Comparison of ENCODE assay signal across 9 cellular contexts in the genomic region with DNA sequence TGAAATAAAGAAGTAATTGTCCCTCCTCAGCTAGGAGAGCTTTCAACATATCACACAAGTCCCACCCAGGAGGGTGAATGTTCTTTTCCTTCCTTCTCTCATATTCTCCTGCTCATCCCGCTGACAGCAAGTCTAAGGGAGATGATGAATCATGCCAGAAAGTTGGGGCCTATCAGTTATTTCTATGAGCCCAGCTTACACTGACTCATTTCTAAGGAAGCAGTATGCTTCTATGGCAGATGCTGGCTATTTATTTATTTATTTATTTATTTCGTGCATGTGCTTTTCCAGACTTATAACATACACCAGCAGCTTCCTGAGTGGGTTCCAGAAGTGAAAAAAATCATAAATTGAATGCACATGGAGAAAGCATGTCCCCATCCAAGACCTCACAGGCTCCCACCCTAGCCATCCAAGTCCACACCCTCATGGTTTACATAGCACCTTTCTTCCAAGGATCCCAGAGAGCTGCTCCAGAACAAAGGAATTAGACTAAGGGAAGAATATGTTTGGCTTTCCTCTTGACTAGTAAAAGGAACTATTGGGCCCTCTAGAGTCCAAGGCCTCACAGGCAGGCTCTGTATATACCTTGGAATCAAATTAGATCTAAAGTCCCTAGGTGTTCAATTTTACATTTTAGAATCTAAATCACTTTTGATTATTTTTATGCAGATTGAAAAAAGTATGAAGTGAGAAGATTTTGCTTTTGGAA.
A peak's percentile ranks its signal among the peaks of the same experiment; 100 is the strongest.
DNase-seq lines count a peak whose midpoint lies in the region; TF ChIP-seq lines count a peak whose summit lies in the region.
"Had no signal": no experiment of that assay in that cellular context is flagged by ENCODE, and none has a peak within 500 bp of the region (broad histone marks: within the 10 kb centered on the region; RNA-seq: fewer than 3 reads in every experiment).

No MANE protein-coding gene starts in this region.

- no peaks in the 10 kb centered on the region for H3K4me1 Mint-ChIP-seq in immature natural killer cell
- H3K4me1 Mint-ChIP-seq in activated T-helper 2 cell treated with anti-CD3 and anti-CD28 coated beads, Interferon-gamma antibody, Interleukin-2, Interleukin-4, amounts not matched to agents 10 μg/mL and 5 μg/mL and 100 μg/mL, durations not matched to agents 14 hours and 24 hours and 36 hours (ENCODE audit: low read depth), result no peaks in the 10 kb centered on the region

- peaks cover 0 to 1% (median 0%) of the 10 kb centered on the region in 3 donors for H3K27me3 Mint-ChIP-seq in immature natural killer cell (ENCODE audit: low read depth in 3 of 3)
- no peaks in the 10 kb centered on the region for H3K27me3 Mint-ChIP-seq in activated T-helper 2 cell treated with anti-CD3 and anti-CD28 coated beads, Interferon-gamma antibody, Interleukin-2, Interleukin-4, amounts not matched to agents 10 μg/mL and 5 μg/mL and 100 μg/mL, durations not matched to agents 14 hours and 24 hours and 36 hours (ENCODE audit: low read depth)

- intact Hi-C loops in activated T-helper 2 cell treated with anti-CD3 and anti-CD28 coated beads, Interferon-gamma antibody, Interleukin-2, Interleukin-4, amounts not matched to agents 10 μg/mL and 5 μg/mL and 100 μg/mL, durations not matched to agents 14 hours and 24 hours and 36 hours (cut with micrococcal nuclease), result no loop called here

- no peaks in the 10 kb centered on the region for H3K27me3 ChIP-seq in brain microvascular endothelial cell (replicated peaks)

- H3K36me3 ChIP-seq in brain microvascular endothelial cell (replicated peaks) (no peaks in the 10 kb centered on the region), mesodermal cell (ENCODE audit: control insufficient read depth, insufficient read depth, low read length) (no peaks in the 10 kb centered on the region)

- peaks cover 58% of the 10 kb centered on the region for H3K4me1 ChIP-seq in mesodermal cell (ENCODE audit: control insufficient read depth, insufficient read depth, low read length, poor library complexity, severe bottlenecking)

- H3K9me3 Mint-ChIP-seq in immature natural killer cell, result no peaks in the 10 kb centered on the region
- H3K9me3 Mint-ChIP-seq in activated T-helper 2 cell treated with anti-CD3 and anti-CD28 coated beads, Interferon-gamma antibody, Interleukin-2, Interleukin-4, amounts not matched to agents 10 μg/mL and 5 μg/mL and 100 μg/mL, durations not matched to agents 14 hours and 24 hours and 36 hours, result no peaks in the 10 kb centered on the region

- H3K4me3 ChIP-seq in brain microvascular endothelial cell (ENCODE audit: low read depth, low read length) (no peak overlapping the region), mesodermal cell (ENCODE audit: extremely low read depth, insufficient read depth, low read length, poor library complexity, severe bottlenecking) (no peak overlapping the region)

- DNase-seq in Caki2 (ENCODE audit: low read depth), result peak; percentile 30
- DNase-seq in HS-27A (ENCODE audit: low read depth), result peak; percentile 68
- peak; percentile 95 for DNase-seq in brain microvascular endothelial cell
- DNase-seq in GOT3 (lab: John Stamatoyannopoulos, UW), result no peak
- DNase-seq in germinal center (ENCODE audit: low spot score), result no peak
- no peak for DNase-seq in immature natural killer cell
- no peak for DNase-seq in activated T-helper 2 cell treated with anti-CD3 and anti-CD28 coated beads, Interferon-gamma antibody, Interleukin-2, Interleukin-4, amounts not matched to agents 10 μg/mL and 5 μg/mL and 100 μg/mL, durations not matched to agents 14 hours and 24 hours and 36 hours (ENCODE audit: low spot score)
- DNase-seq: Right ventricle myocardium superior had no signal

- peak overlapping the region; percentile 80 for H3K27ac ChIP-seq in brain microvascular endothelial cell
- H3K27ac ChIP-seq in mesodermal cell (ENCODE audit: low read depth, low read length, severe bottlenecking), result peak overlapping the region; percentile 68

- H3K36me3 Mint-ChIP-seq in immature natural killer cell, result no peaks in the 10 kb centered on the region
- H3K36me3 Mint-ChIP-seq in activated T-helper 2 cell treated with anti-CD3 and anti-CD28 coated beads, Interferon-gamma antibody, Interleukin-2, Interleukin-4, amounts not matched to agents 10 μg/mL and 5 μg/mL and 100 μg/mL, durations not matched to agents 14 hours and 24 hours and 36 hours (ENCODE audit: low read depth), result no peaks in the 10 kb centered on the region

- peak; percentile 56 for TF ChIP-seq CTCF in brain microvascular endothelial cell (IDR thresholded peaks at IDR 0.05; ENCODE audit: low read depth, low read length, missing control alignments)

- H3K9me3 ChIP-seq in mesodermal cell (ENCODE audit: control insufficient read depth, low read length), result no peaks in the 10 kb centered on the region

- no CpG with 5 or more reads among the region's 2 CpGs for WGBS in mesodermal cell (ENCODE audit: insufficient coverage in 2 of 2), 2 experiments

- no peak overlapping the region for H3K4me3 Mint-ChIP-seq in immature natural killer cell
- no peak overlapping the region for H3K4me3 Mint-ChIP-seq in activated T-helper 2 cell treated with anti-CD3 and anti-CD28 coated beads, Interferon-gamma antibody, Interleukin-2, Interleukin-4, amounts not matched to agents 10 μg/mL and 5 μg/mL and 100 μg/mL, durations not matched to agents 14 hours and 24 hours and 36 hours (ENCODE audit: low read depth)

- in situ Hi-C loops in Caki2 (cut with HindIII; ENCODE audit: low pct_unique_long_range_greater_than_20kb, low sequenced_read_pairs), result no loop called here
- in situ Hi-C loops in brain microvascular endothelial cell (cut with HindIII; ENCODE audit: low pct_ligation_motif_present, low sequenced_read_pairs), result no loop called here

- no peak overlapping the region for H3K27ac Mint-ChIP-seq in immature natural killer cell
- H3K27ac Mint-ChIP-seq in activated T-helper 2 cell treated with anti-CD3 and anti-CD28 coated beads, Interferon-gamma antibody, Interleukin-2, Interleukin-4, amounts not matched to agents 10 μg/mL and 5 μg/mL and 100 μg/mL, durations not matched to agents 14 hours and 24 hours and 36 hours, result no peak overlapping the region

Comparison
In these comparisons a context has a peak if more than half of its experiments do, and no peak if none do; other contexts are left out.
1. DNase-seq: peak in Caki2 (single experiment), HS-27A (single experiment) and brain microvascular endothelial cell (single experiment); none in GOT3 (single experiment), germinal center (single experiment), immature natural killer cell (0 of 3) and activated T-helper 2 cell treated with anti-CD3 and anti-CD28 coated beads, Interferon-gamma antibody, Interleukin-2, Interleukin-4, amounts not matched to agents 10 μg/mL and 5 μg/mL and 100 μg/mL, durations not matched to agents 14 hours and 24 hours and 36 hours (single experiment).